ENCODE assay signal across 8 cellular contexts in the genomic region with DNA sequence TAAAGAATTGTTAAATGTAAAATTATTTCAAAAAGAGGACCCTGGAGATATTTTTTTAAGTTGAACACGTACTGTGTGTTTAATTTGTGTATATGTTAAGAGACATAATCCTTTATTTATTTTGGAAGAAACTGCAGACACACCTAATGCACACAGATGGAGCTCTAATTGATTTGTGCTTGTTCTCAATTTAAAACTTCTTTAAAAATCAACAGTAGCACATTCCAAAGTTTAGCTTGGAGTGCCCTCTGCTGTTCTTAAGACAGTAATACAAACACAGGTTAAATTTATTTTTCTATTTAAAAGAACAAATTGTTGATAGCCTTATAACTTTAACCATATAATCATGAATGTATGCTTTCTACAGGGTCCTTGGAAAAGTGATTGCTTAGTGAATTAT.
DNase-seq lines count a peak whose midpoint lies in the region; ATAC-seq, FAIRE-seq and TF ChIP-seq lines count a peak whose summit lies in the region.

No MANE protein-coding gene starts in this region.

- H3K27me3 Mint-ChIP-seq in activated naive CD8-positive, alpha-beta T cell treated with anti-CD3 and anti-CD28 coated beads, Interleukin-2, amount 50 U/mL, for 24 hours: no peaks in the 10 kb centered on the region
- peaks cover 2 to 12% (median 5%) of the 10 kb centered on the region in 5 donors for H3K27me3 Mint-ChIP-seq in naive thymus-derived CD8-positive, alpha-beta T cell

- H3K36me3 ChIP-seq in PC-9 (ENCODE audit: low read depth): no peaks in the 10 kb centered on the region

- H3K9me3 ChIP-seq in PC-9 (ENCODE audit: insufficient read depth, low read depth): peaks cover 3% of the 10 kb centered on the region; the same call in 1 of the 2 replicates

- H3K4me3 ChIP-seq in PC-9: no peak overlapping the region

- no peak for ATAC-seq in activated naive CD8-positive, alpha-beta T cell treated with anti-CD3 and anti-CD28 coated beads, Interleukin-2, amount 50 U/mL, for 24 hours
- ATAC-seq in naive thymus-derived CD8-positive, alpha-beta T cell: no peak

- FAIRE-seq in HTR-8/SVneo (lab: Jason Lieb, UNC): no peak

- H3K27ac ChIP-seq in PC-9: no peak overlapping the region

- DNase-seq in COLO829 (ENCODE audit: low spot score) (peak; percentile 27), HTR-8/SVneo (ENCODE audit: insufficient read length, low spot score) (peak; percentile 55), PC-9 (peak in 1 of 2 experiments; percentile 57), fibroblast of gingiva (ENCODE audit: low read depth) (peak; percentile 24), smooth muscle cell of the brain vasculature (ENCODE audit: low read depth, low spot score) (peak; percentile 3), cortex of kidney (lab: John Stamatoyannopoulos, UW) (no peak)
- DNase-seq in activated naive CD8-positive, alpha-beta T cell treated with anti-CD3 and anti-CD28 coated beads, Interleukin-2, amount 50 U/mL, for 24 hours: no peak
- DNase-seq in naive thymus-derived CD8-positive, alpha-beta T cell: no peak

- no peaks in the 10 kb centered on the region; the same call in 1 of the 2 replicates for H3K9me2 ChIP-seq in PC-9 (ENCODE audit: insufficient read depth)

- H3K4me2 ChIP-seq in PC-9: no peak overlapping the region

- H3K4me1 ChIP-seq in PC-9 (replicated peaks; ENCODE audit: insufficient read depth): no peaks in the 10 kb centered on the region

- no peaks in the 10 kb centered on the region for H3K9me3 Mint-ChIP-seq in activated naive CD8-positive, alpha-beta T cell treated with anti-CD3 and anti-CD28 coated beads, Interleukin-2, amount 50 U/mL, for 24 hours
- H3K9me3 Mint-ChIP-seq in naive thymus-derived CD8-positive, alpha-beta T cell: peaks cover 0 to 22% (median 4%) of the 10 kb centered on the region in 9 donors

- 0 out of 2 replicates have a peak, but pooled peaks cover 8% of the 10 kb centered on the region for H3K27me3 ChIP-seq in PC-9 (ENCODE audit: insufficient read depth, low read depth)

- H2AFZ ChIP-seq in PC-9: no peak overlapping the region

- no TSS peak for BruUV-seq in PC-9 (replicated peaks; lab: Mats Ljungman, UMichigan)

- no peaks in the 10 kb centered on the region for H3K4me1 Mint-ChIP-seq in activated naive CD8-positive, alpha-beta T cell treated with anti-CD3 and anti-CD28 coated beads, Interleukin-2, amount 50 U/mL, for 24 hours
- H3K4me1 Mint-ChIP-seq in naive thymus-derived CD8-positive, alpha-beta T cell: no peaks in the 10 kb centered on the region

- H3K27ac Mint-ChIP-seq in activated naive CD8-positive, alpha-beta T cell treated with anti-CD3 and anti-CD28 coated beads, Interleukin-2, amount 50 U/mL, for 24 hours: no peak overlapping the region
- no peak overlapping the region for H3K27ac Mint-ChIP-seq in naive thymus-derived CD8-positive, alpha-beta T cell

- H4K20me1 ChIP-seq in PC-9 (ENCODE audit: insufficient read depth): no peaks in the 10 kb centered on the region

- no peak overlapping the region for H3K4me3 Mint-ChIP-seq in activated naive CD8-positive, alpha-beta T cell treated with anti-CD3 and anti-CD28 coated beads, Interleukin-2, amount 50 U/mL, for 24 hours
- H3K4me3 Mint-ChIP-seq in naive thymus-derived CD8-positive, alpha-beta T cell: no peak overlapping the region

- POLR2A ChIA-PET in PC-9 (lab: Charles Lee; ENCODE audit: unreplicated experiment): no interaction called here
- POLR2A ChIA-PET in naive thymus-derived CD8-positive, alpha-beta T cell (lab: Charles Lee): no interaction called here

- H3K79me2 ChIP-seq in PC-9 (ENCODE audit: low read depth): no peaks in the 10 kb centered on the region

- no peaks in the 10 kb centered on the region for H3K36me3 Mint-ChIP-seq in activated naive CD8-positive, alpha-beta T cell treated with anti-CD3 and anti-CD28 coated beads, Interleukin-2, amount 50 U/mL, for 24 hours (ENCODE audit: low read depth)
- H3K36me3 Mint-ChIP-seq in naive thymus-derived CD8-positive, alpha-beta T cell: peaks cover 0 to 4% (median 0%) of the 10 kb centered on the region in 3 donors

- peak; percentile 89 for TF ChIP-seq CTCF in PC-9 (conservative IDR thresholded peaks at IDR 0.05)

- no peaks in the 10 kb centered on the region for H3F3A ChIP-seq in PC-9 (ENCODE audit: insufficient read depth, low read depth)

- intact Hi-C loops in PC-9 (cut with micrococcal nuclease; ENCODE audit: unreplicated experiment): no loop called here

- CTCF ChIA-PET in PC-9 (lab: Charles Lee): no interaction called here

Comparison
In these comparisons a context has a peak if more than half of its experiments do, and no peak if none do; other contexts are left out.
1. DNase-seq: peak in COLO829 (single experiment), HTR-8/SVneo (single experiment), fibroblast of gingiva (single experiment) and smooth muscle cell of the brain vasculature (single experiment); none in cortex of kidney (single experiment), activated naive CD8-positive, alpha-beta T cell treated with anti-CD3 and anti-CD28 coated beads, Interleukin-2, amount 50 U/mL, for 24 hours (single experiment) and naive thymus-derived CD8-positive, alpha-beta T cell (0 of 10).